ENCODE assay signal across 37 cellular contexts in the genomic region with DNA sequence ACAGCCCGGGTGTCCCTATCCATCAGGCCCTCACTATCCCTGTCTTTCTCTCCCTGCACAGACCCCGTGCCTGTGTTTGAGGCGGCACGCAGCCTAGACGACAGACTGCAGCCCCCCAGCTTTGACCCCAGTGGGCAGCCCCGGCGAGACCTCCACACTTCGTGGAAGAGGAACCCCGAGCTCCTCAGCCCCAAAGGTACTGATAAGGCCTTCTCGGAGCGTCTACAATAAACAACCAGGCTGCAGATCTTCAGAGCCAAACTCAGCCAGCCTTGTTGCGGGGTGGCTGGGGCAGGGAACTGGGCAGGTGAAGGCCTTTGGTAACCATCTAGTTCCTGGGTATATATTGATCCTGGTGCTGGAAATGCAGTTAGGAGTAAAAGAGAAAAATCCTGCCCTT.
"Had no signal": no experiment of that assay in that cellular context is flagged by ENCODE, and none has a peak within 500 bp of the region (broad histone marks: within the 10 kb centered on the region; RNA-seq: fewer than 3 reads in every experiment).

No MANE protein-coding gene starts in this region.

- H3K36me3 ChIP-seq: ascending aorta, cardiac muscle cell had no signal

- H3K4me3 Mint-ChIP-seq: activated B cell treated with CpG ODN at 0.5 μM for 24 hours; activated CD4-positive, alpha-beta memory T cell treated with anti-CD3 and anti-CD28 coated beads for 36 hours; activated CD4-positive, alpha-beta T cell treated with anti-CD3 and anti-CD28 coated beads, Interleukin-2, amount 10 ng/mL, durations not matched to agents 24 days and 14 days; activated CD8-positive, alpha-beta T cell treated with anti-CD3 and anti-CD28 coated beads for 36 hours; activated naive CD4-positive, alpha-beta T cell treated with anti-CD3 and anti-CD28 coated beads, Interleukin-2, amount 10 ng/mL, durations not matched to agents 7 days and 5 days; activated naive CD4-positive, alpha-beta T cell treated with anti-CD3 and anti-CD28 coated beads, Interleukin-2, amount 50 U/mL, for 24 hours; activated naive CD8-positive, alpha-beta T cell; activated naive CD8-positive, alpha-beta T cell treated with anti-CD3 and anti-CD28 coated beads, Interleukin-2, amount 10 ng/mL, durations not matched to agents 7 days and 5 days; activated naive CD8-positive, alpha-beta T cell treated with anti-CD3 and anti-CD28 coated beads, Interleukin-2, amount 50 U/mL, for 24 hours; activated T-cell treated with anti-CD3 and anti-CD28 coated beads, Interleukin-2, amount 50 U/mL, for 4 hours; brain; central memory CD8-positive, alpha-beta T cell; T-helper 1 cell treated with Interleukin-12 subunit alpha and Interleukin-12 subunit beta and Interleukin-4 antibody, amounts not matched to agents 30 μg/mL and 1 μg/mL, for 36 hours; T-helper 2 cell treated with Interferon-gamma antibody and Interleukin-4, amounts not matched to agents 5 μg/mL and 100 μg/mL, for 36 hours had no signal

- H3K27ac Mint-ChIP-seq: activated B cell treated with CpG ODN at 0.5 μM for 24 hours; activated CD4-positive, alpha-beta T cell treated with anti-CD3 and anti-CD28 coated beads, Interleukin-2, amount 10 ng/mL, durations not matched to agents 24 days and 14 days; activated CD8-positive, alpha-beta T cell treated with anti-CD3 and anti-CD28 coated beads for 36 hours; activated naive CD4-positive, alpha-beta T cell treated with anti-CD3 and anti-CD28 coated beads, Interleukin-2, amount 10 ng/mL, durations not matched to agents 7 days and 5 days; activated naive CD4-positive, alpha-beta T cell treated with anti-CD3 and anti-CD28 coated beads, Interleukin-2, amount 50 U/mL, for 24 hours; activated naive CD8-positive, alpha-beta T cell; activated naive CD8-positive, alpha-beta T cell treated with anti-CD3 and anti-CD28 coated beads, Interleukin-2, amount 10 ng/mL, durations not matched to agents 7 days and 5 days; activated naive CD8-positive, alpha-beta T cell treated with anti-CD3 and anti-CD28 coated beads, Interleukin-2, amount 50 U/mL, for 24 hours; activated T-helper 2 cell treated with anti-CD3 and anti-CD28 coated beads, Interferon-gamma antibody, Interleukin-2, Interleukin-4, amounts not matched to agents 10 μg/mL and 5 μg/mL and 100 μg/mL, durations not matched to agents 14 hours and 24 hours and 36 hours; brain; T-helper 1 cell treated with Interleukin-12 subunit alpha and Interleukin-12 subunit beta and Interleukin-4 antibody, amounts not matched to agents 30 μg/mL and 1 μg/mL, for 36 hours; T-helper 2 cell treated with Interferon-gamma antibody and Interleukin-4, amounts not matched to agents 5 μg/mL and 100 μg/mL, for 36 hours had no signal

- H3K27me3 Mint-ChIP-seq: activated CD4-positive, alpha-beta memory T cell treated with anti-CD3 and anti-CD28 coated beads for 36 hours; activated CD4-positive, alpha-beta T cell treated with anti-CD3 and anti-CD28 coated beads, Interleukin-2, amount 10 ng/mL, durations not matched to agents 24 days and 14 days; activated CD8-positive, alpha-beta T cell treated with anti-CD3 and anti-CD28 coated beads for 36 hours; activated naive CD4-positive, alpha-beta T cell treated with anti-CD3 and anti-CD28 coated beads, Interleukin-2, amount 10 ng/mL, durations not matched to agents 7 days and 5 days; activated naive CD4-positive, alpha-beta T cell treated with anti-CD3 and anti-CD28 coated beads, Interleukin-2, amount 50 U/mL, for 24 hours; activated naive CD8-positive, alpha-beta T cell; activated naive CD8-positive, alpha-beta T cell treated with anti-CD3 and anti-CD28 coated beads, Interleukin-2, amount 10 ng/mL, durations not matched to agents 7 days and 5 days; activated naive CD8-positive, alpha-beta T cell treated with anti-CD3 and anti-CD28 coated beads, Interleukin-2, amount 50 U/mL, for 24 hours had no signal

- H3K27me3 ChIP-seq: ascending aorta, cardiac muscle cell had no signal

- ATAC-seq: activated CD8-positive, alpha-beta T cell treated with anti-CD3 and anti-CD28 coated beads for 36 hours; activated naive CD8-positive, alpha-beta T cell treated with anti-CD3 and anti-CD28 coated beads, Interleukin-2, amount 50 U/mL, for 24 hours; activated T-cell treated with anti-CD3 and anti-CD28 coated beads, Interleukin-2, amount 50 U/mL, for 4 hours had no signal

- H3K4me1 Mint-ChIP-seq: activated B cell treated with CpG ODN at 0.5 μM for 24 hours; activated CD4-positive, alpha-beta T cell treated with anti-CD3 and anti-CD28 coated beads, Interleukin-2, amount 10 ng/mL, durations not matched to agents 24 days and 14 days; activated naive CD4-positive, alpha-beta T cell treated with anti-CD3 and anti-CD28 coated beads, Interleukin-2, amount 10 ng/mL, durations not matched to agents 7 days and 5 days; activated naive CD4-positive, alpha-beta T cell treated with anti-CD3 and anti-CD28 coated beads, Interleukin-2, amount 50 U/mL, for 24 hours; activated naive CD8-positive, alpha-beta T cell treated with anti-CD3 and anti-CD28 coated beads, Interleukin-2, amount 10 ng/mL, durations not matched to agents 7 days and 5 days; activated naive CD8-positive, alpha-beta T cell treated with anti-CD3 and anti-CD28 coated beads, Interleukin-2, amount 50 U/mL, for 24 hours; central memory CD8-positive, alpha-beta T cell had no signal

- H3K4me3 ChIP-seq: ascending aorta, cardiac muscle cell had no signal

- DNase-seq: activated B cell treated with CpG ODN at 0.5 μM for 24 hours; activated CD4-positive, alpha-beta memory T cell treated with anti-CD3 and anti-CD28 coated beads for 36 hours; activated CD4-positive, alpha-beta T cell treated with anti-CD3 and anti-CD28 coated beads for 4 hours; activated CD4-positive, alpha-beta T cell treated with anti-CD3 and anti-CD28 coated beads, Interleukin-2, amount 10 ng/mL, durations not matched to agents 24 days and 14 days; activated CD4-positive, alpha-beta T cell treated with anti-CD3 and anti-CD28 coated beads, Interleukin-2, amount 50 U/mL, for 1 hour; activated CD4-positive, alpha-beta T cell treated with anti-CD3 and anti-CD28 coated beads, Interleukin-2, amount 50 U/mL, for 4 hours; activated CD4-positive, CD25-positive, alpha-beta regulatory T cell treated with anti-CD3 and anti-CD28 coated beads, Interleukin-2, amount 50 U/mL, for 72 hours; activated CD8-positive, alpha-beta memory T cell treated with anti-CD3 and anti-CD28 coated beads, Interleukin-2, amount 50 U/mL, for 4 hours; activated CD8-positive, alpha-beta T cell treated with anti-CD3 and anti-CD28 coated beads for 36 hours; activated effector memory CD4-positive, alpha-beta T cell treated with Interleukin-2 at 50 U/mL for 16 hours; activated gamma-delta T cell; activated naive CD4-positive, alpha-beta T cell treated with anti-CD3 and anti-CD28 coated beads, Interleukin-2, amount 10 ng/mL, durations not matched to agents 7 days and 5 days; activated naive CD4-positive, alpha-beta T cell treated with Interleukin-2 at 50 U/mL for 16 hours; activated naive CD8-positive, alpha-beta T cell treated with anti-CD3 and anti-CD28 coated beads, Interleukin-2, amount 10 ng/mL, durations not matched to agents 7 days and 5 days; activated naive CD8-positive, alpha-beta T cell treated with anti-CD3 and anti-CD28 coated beads, Interleukin-2, amount 50 U/mL, for 24 hours; activated T-cell treated with anti-CD3 and anti-CD28 coated beads for 4 hours; activated T-cell treated with anti-CD3 and anti-CD28 coated beads, Interleukin-2, amount 50 U/mL, for 1 hour; activated T-cell treated with anti-CD3 and anti-CD28 coated beads, Interleukin-2, amount 50 U/mL, for 4 hours; amygdala; anterior cingulate cortex; caudate nucleus; cerebellar nuclear complex; T-helper 1 cell; T-helper 2 cell; T-helper 9 cell had no signal

- H3K9me3 ChIP-seq: ascending aorta had no signal

- H3K9me3 Mint-ChIP-seq: activated B cell treated with CpG ODN at 0.5 μM for 24 hours; activated CD4-positive, alpha-beta memory T cell treated with anti-CD3 and anti-CD28 coated beads for 36 hours; activated CD4-positive, alpha-beta T cell treated with anti-CD3 and anti-CD28 coated beads, Interleukin-2, amount 10 ng/mL, durations not matched to agents 24 days and 14 days; activated CD8-positive, alpha-beta T cell treated with anti-CD3 and anti-CD28 coated beads for 36 hours; activated naive CD4-positive, alpha-beta T cell treated with anti-CD3 and anti-CD28 coated beads, Interleukin-2, amount 10 ng/mL, durations not matched to agents 7 days and 5 days; activated naive CD4-positive, alpha-beta T cell treated with anti-CD3 and anti-CD28 coated beads, Interleukin-2, amount 50 U/mL, for 24 hours; activated naive CD8-positive, alpha-beta T cell treated with anti-CD3 and anti-CD28 coated beads, Interleukin-2, amount 10 ng/mL, durations not matched to agents 7 days and 5 days; activated naive CD8-positive, alpha-beta T cell treated with anti-CD3 and anti-CD28 coated beads, Interleukin-2, amount 50 U/mL, for 24 hours; activated T-cell treated with anti-CD3 and anti-CD28 coated beads, Interleukin-2, amount 50 U/mL, for 4 hours; activated T-helper 2 cell treated with anti-CD3 and anti-CD28 coated beads, Interferon-gamma antibody, Interleukin-2, Interleukin-4, amounts not matched to agents 10 μg/mL and 5 μg/mL and 100 μg/mL, durations not matched to agents 14 hours and 24 hours and 36 hours; brain; central memory CD8-positive, alpha-beta T cell; T-helper 1 cell treated with Interleukin-12 subunit alpha and Interleukin-12 subunit beta and Interleukin-4 antibody, amounts not matched to agents 30 μg/mL and 1 μg/mL, for 36 hours; T-helper 2 cell treated with Interferon-gamma antibody and Interleukin-4, amounts not matched to agents 5 μg/mL and 100 μg/mL, for 36 hours had no signal

- H3K4me1 ChIP-seq: ascending aorta had no signal

- FAIRE-seq: bronchial epithelial cell, TTC549 had no signal

- H3K27ac ChIP-seq: ascending aorta, cardiac muscle cell, VCaP had no signal

- H3K36me3 Mint-ChIP-seq: activated CD4-positive, alpha-beta memory T cell treated with anti-CD3 and anti-CD28 coated beads for 36 hours; activated naive CD4-positive, alpha-beta T cell treated with anti-CD3 and anti-CD28 coated beads, Interleukin-2, amount 10 ng/mL, durations not matched to agents 7 days and 5 days; activated naive CD4-positive, alpha-beta T cell treated with anti-CD3 and anti-CD28 coated beads, Interleukin-2, amount 50 U/mL, for 24 hours; activated naive CD8-positive, alpha-beta T cell; activated naive CD8-positive, alpha-beta T cell treated with anti-CD3 and anti-CD28 coated beads, Interleukin-2, amount 10 ng/mL, durations not matched to agents 7 days and 5 days had no signal
